In the genomic region with DNA sequence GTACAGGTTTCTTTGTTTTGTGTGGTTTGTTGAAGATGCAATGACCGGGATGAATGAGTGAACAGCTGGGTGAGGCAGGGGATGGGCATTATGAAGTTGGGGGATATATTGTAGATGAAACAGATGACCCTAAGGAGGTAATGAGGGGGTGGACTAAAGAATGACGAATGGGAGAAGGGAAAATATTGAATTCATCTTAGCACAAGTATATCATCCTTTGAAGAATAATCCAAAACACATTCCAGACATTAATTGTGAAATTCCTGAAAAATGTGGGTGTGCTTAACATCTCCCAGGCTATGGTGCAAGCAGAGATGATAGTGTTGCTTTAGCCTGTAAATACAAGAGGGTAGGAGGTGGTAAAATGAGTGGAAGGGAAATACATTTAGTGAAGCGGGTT, we compare ENCODE assay signal across 17 cellular contexts. TPM values are rescaled to one million over a fixed set of nuclear protein-coding genes. Genes with fewer than 3 reads are reported as not detected.
DNase-seq lines count a peak whose midpoint lies in the region; ATAC-seq and TF ChIP-seq lines count a peak whose summit lies in the region.
"Had no signal": no experiment of that assay in that cellular context is flagged by ENCODE, and none has a peak within 500 bp of the region (broad histone marks: within the 10 kb centered on the region; RNA-seq: fewer than 3 reads in every experiment).

No MANE protein-coding gene starts in this region.

- TF ChIP-seq CTCF in WTC11 (IDR thresholded peaks at IDR 0.05) (no peak), retinal pigment epithelial cell (conservative IDR thresholded peaks at IDR 0.05; ENCODE audit: low read depth, low read length) (no peak), prostate gland (IDR thresholded peaks at IDR 0.05) (no peak)

- peaks cover 87% of the 10 kb centered on the region for H3K4me1 Mint-ChIP-seq in WTC11

- POLR2A ChIA-PET in WTC11 (lab: Charles Lee): no interaction called here

- H3K4me3 ChIP-seq in retinal pigment epithelial cell (ENCODE audit: low read length) (peak overlapping the region; percentile 19), prostate gland (no peak overlapping the region)
- H3K4me3 ChIP-seq: BLaER1 had no signal

- H3K4me1 ChIP-seq in prostate gland (replicated peaks): no peaks in the 10 kb centered on the region

- ATAC-seq in WTC11: no peak
- no peak for ATAC-seq in GM18520 (IDR thresholded peaks at IDR 0.05; ENCODE audit: unreplicated experiment)

- H3K27ac Mint-ChIP-seq in WTC11: peak overlapping the region; percentile 15; the same call in 1 of the 2 replicates
- H3K27ac Mint-ChIP-seq: activated T-cell treated with anti-CD3 and anti-CD28 coated beads, Interleukin-2, amount 50 U/mL, for 24 hours had no signal

- no peak overlapping the region for H3K27ac ChIP-seq in prostate gland
- H3K27ac ChIP-seq: BLaER1, parathyroid adenoma had no signal

- CTCF ChIA-PET in WTC11 (lab: Charles Lee): interaction anchor here (2.0 kb wide), 1 partner anchor 98 kb away, joined by 12 read pairs; no protein-coding TSS in a partner anchor

- H3K27me3 Mint-ChIP-seq in WTC11 (ENCODE audit: low read depth): peaks cover 5% of the 10 kb centered on the region; the same call in 1 of the 2 replicates

- no peak for TF ChIP-seq POLR2A in prostate gland (IDR thresholded peaks at IDR 0.05)

- peak; percentile 49 for DNase-seq in GM03348 (ENCODE audit: low spot score)
- DNase-seq in WTC11 (ENCODE audit: low spot score): no peak
- peak; percentile 69 for DNase-seq in fibroblast of gingiva (ENCODE audit: low read depth)
- no peak for DNase-seq in retinal pigment epithelial cell (ENCODE audit: low read depth)
- DNase-seq in islet precursor cell: no peak
- no peak for DNase-seq in prostate gland (ENCODE audit: low spot score)
- no peak for DNase-seq in GM19238 (ENCODE audit: insufficient read length, low spot score)
- DNase-seq: activated CD4-positive, alpha-beta T cell treated with anti-CD3 and anti-CD28 coated beads, Interleukin-2, amount 50 U/mL, for 1 hour; activated T-cell treated with anti-CD3 and anti-CD28 coated beads, Interleukin-2, amount 50 U/mL, for 24 hours; DMS53; H7; KG1; NCI-H510A treated with DMSO at 0.1 percent for 48 hours; stimulated activated CD4-positive, alpha-beta T cell treated with anti-CD3 and anti-CD28 coated beads, Interleukin-15, amount 100 ng/mL, for 24 hours had no signal

- H3K36me3 Mint-ChIP-seq in WTC11: no peaks in the 10 kb centered on the region

- H3K27me3 ChIP-seq in prostate gland (replicated peaks; ENCODE audit: insufficient read depth): no peaks in the 10 kb centered on the region
- H3K27me3 ChIP-seq: BLaER1 had no signal

- no peak overlapping the region for H3K4me3 Mint-ChIP-seq in WTC11
- H3K4me3 Mint-ChIP-seq: activated T-cell treated with anti-CD3 and anti-CD28 coated beads, Interleukin-2, amount 50 U/mL, for 24 hours had no signal

- intact Hi-C loops in prostate gland (cut with DNase I): loop anchor here (5.0 kb wide), 1 partner anchor 46 kb away; no protein-coding TSS in a partner anchor

- H3K9me3 ChIP-seq in prostate gland: no peaks in the 10 kb centered on the region
- H3K9me3 ChIP-seq: BLaER1 had no signal

- no peaks in the 10 kb centered on the region for H3K9me3 Mint-ChIP-seq in WTC11
- H3K9me3 Mint-ChIP-seq: activated T-cell treated with anti-CD3 and anti-CD28 coated beads, Interleukin-2, amount 50 U/mL, for 24 hours had no signal

- WGBS in prostate gland: 78% methylated on average over 3 of the region's 3 CpGs

- no peaks in the 10 kb centered on the region for H3K36me3 ChIP-seq in prostate gland
- H3K36me3 ChIP-seq: BLaER1 had no signal

TF ChIP-seq in WTC11, 78 proteins besides CTCF, POLR2A, EP300 and RAD21:
- TF ChIP-seq, protein P1, sequence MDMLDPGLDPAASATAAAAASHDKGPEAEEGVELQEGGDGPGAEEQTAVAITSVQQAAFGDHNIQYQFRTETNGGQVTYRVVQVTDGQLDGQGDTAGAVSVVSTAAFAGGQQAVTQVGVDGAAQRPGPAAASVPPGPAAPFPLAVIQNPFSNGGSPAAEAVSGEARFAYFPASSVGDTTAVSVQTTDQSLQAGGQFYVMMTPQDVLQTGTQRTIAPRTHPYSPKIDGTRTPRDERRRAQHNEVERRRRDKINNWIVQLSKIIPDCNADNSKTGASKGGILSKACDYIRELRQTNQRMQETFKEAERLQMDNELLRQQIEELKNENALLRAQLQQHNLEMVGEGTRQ (CRISPR knock-in tag; IDR thresholded peaks at IDR 0.05): no peak
- TF ChIP-seq, protein P2, sequence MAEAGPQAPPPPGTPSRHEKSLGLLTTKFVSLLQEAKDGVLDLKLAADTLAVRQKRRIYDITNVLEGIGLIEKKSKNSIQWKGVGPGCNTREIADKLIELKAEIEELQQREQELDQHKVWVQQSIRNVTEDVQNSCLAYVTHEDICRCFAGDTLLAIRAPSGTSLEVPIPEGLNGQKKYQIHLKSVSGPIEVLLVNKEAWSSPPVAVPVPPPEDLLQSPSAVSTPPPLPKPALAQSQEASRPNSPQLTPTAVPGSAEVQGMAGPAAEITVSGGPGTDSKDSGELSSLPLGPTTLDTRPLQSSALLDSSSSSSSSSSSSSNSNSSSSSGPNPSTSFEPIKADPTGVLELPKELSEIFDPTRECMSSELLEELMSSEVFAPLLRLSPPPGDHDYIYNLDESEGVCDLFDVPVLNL (CRISPR knock-in tag; IDR thresholded peaks at IDR 0.05; ENCODE audit: borderline replicate concordance, low read depth): no peak
- TF ChIP-seq, protein P3, sequence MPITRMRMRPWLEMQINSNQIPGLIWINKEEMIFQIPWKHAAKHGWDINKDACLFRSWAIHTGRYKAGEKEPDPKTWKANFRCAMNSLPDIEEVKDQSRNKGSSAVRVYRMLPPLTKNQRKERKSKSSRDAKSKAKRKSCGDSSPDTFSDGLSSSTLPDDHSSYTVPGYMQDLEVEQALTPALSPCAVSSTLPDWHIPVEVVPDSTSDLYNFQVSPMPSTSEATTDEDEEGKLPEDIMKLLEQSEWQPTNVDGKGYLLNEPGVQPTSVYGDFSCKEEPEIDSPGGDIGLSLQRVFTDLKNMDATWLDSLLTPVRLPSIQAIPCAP (CRISPR knock-in tag; IDR thresholded peaks at IDR 0.05): no peak
- TF ChIP-seq SMAD3 (CRISPR knock-in tag; IDR thresholded peaks at IDR 0.05; ENCODE audit: borderline replicate concordance): no peak
- no peak for TF ChIP-seq HMGA2 (CRISPR knock-in tag; IDR thresholded peaks at IDR 0.05)
- TF ChIP-seq TCF7 (CRISPR knock-in tag; IDR thresholded peaks at IDR 0.05; ENCODE audit: low read depth): no peak
- TF ChIP-seq, protein P4, sequence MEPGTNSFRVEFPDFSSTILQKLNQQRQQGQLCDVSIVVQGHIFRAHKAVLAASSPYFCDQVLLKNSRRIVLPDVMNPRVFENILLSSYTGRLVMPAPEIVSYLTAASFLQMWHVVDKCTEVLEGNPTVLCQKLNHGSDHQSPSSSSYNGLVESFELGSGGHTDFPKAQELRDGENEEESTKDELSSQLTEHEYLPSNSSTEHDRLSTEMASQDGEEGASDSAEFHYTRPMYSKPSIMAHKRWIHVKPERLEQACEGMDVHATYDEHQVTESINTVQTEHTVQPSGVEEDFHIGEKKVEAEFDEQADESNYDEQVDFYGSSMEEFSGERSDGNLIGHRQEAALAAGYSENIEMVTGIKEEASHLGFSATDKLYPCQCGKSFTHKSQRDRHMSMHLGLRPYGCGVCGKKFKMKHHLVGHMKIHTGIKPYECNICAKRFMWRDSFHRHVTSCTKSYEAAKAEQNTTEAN (CRISPR knock-in tag; IDR thresholded peaks at IDR 0.05): no peak
- no peak for TF ChIP-seq ZNF219 (CRISPR knock-in tag; IDR thresholded peaks at IDR 0.05; ENCODE audit: borderline replicate concordance)
- TF ChIP-seq EMX1 (CRISPR knock-in tag; IDR thresholded peaks at IDR 0.05): no peak
- no peak for TF ChIP-seq KAT7 (CRISPR knock-in tag; IDR thresholded peaks at IDR 0.05; ENCODE audit: borderline replicate concordance)

RNA-seq across cellular contexts. Expression of a gene that starts 5.8 kb away (rescaled TPM):
- total RNA-seq in WTC11 (2021) (24.1 to 25.1 TPM (median 24.3 TPM) in 3 replicates), prostate gland (100 to 1,000 TPM in 1 of 2 donors, 10 to 100 TPM in 1; 55.2 to 101 TPM)

Comparison
In these comparisons a context has a peak if more than half of its experiments do, and no peak if none do; other contexts are left out.
1. DNase-seq: peak in GM03348 (single experiment) and fibroblast of gingiva (single experiment); none in WTC11 (single experiment), retinal pigment epithelial cell (single experiment), islet precursor cell (single experiment), prostate gland (single experiment) and GM19238 (single experiment).